9 cellular contexts compared by ENCODE assay signal in genomic region chr21:36482673-36483072, GRCh38. TPM values are rescaled to one million over a fixed set of nuclear protein-coding genes. Genes with fewer than 3 reads are reported as not detected.
"Had no signal": no experiment of that assay in that cellular context is flagged by ENCODE, and none has a peak within 500 bp of the region (broad histone marks: within the 10 kb centered on the region; RNA-seq: fewer than 3 reads in every experiment).

No MANE protein-coding gene starts in this region.

- DNase-seq: GDM1, GF-D8 had no signal

- H3K4me3 ChIP-seq: GM12878 had no signal

- ATAC-seq: GM12878 had no signal

- FAIRE-seq: G401.6, GM12878, GM12891, GM12892, GM18507, GM19239 had no signal

RNA-seq across cellular contexts. Expression of gene CLDN14, which starts 2.8 kb away (rescaled TPM):
- total RNA-seq: G401 had no signal
